In the genomic region with DNA sequence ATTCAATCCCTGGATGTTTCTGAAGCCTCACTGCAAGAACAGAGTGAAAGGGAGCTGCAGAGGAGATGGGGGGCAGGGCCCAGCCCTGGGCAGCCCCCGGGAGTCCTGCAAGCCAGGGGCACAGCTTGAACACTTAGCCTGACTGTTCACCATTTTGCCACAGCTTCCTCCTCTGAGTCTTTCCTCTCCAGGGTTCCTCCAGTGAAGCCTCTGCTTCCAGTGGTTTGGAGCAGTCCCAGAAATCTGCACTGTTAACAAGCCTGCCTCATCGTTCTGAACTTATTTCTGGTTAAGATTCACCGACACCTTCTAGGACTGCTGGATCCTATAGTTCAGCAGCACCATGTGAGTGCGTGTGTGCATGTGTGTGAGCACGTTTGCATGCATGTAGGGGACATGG, we compare ENCODE assay signal across 17 cellular contexts. TPM values are rescaled to one million over a fixed set of nuclear protein-coding genes. Genes with fewer than 3 reads are reported as not detected.
A peak's percentile ranks its signal among the peaks of the same experiment; 100 is the strongest.
DNase-seq lines count a peak whose midpoint lies in the region; ATAC-seq and TF ChIP-seq lines count a peak whose summit lies in the region.
"Had no signal": no experiment of that assay in that cellular context is flagged by ENCODE, and none has a peak within 500 bp of the region (broad histone marks: within the 10 kb centered on the region; RNA-seq: fewer than 3 reads in every experiment).

No MANE protein-coding gene starts in this region.

- no peak overlapping the region for H4K91ac ChIP-seq in mesenchymal stem cell (ENCODE audit: low read length)

- peak overlapping the region in 1 of 2 experiments; percentile 20 for H3K4ac ChIP-seq in mesenchymal stem cell (ENCODE audit: low read depth in 1 of 2, low read length in 2 of 2)

- no peaks in the 10 kb centered on the region for H3K79me1 ChIP-seq in mesenchymal stem cell (replicated peaks; ENCODE audit: low read length, poor library complexity, severe bottlenecking)

- no peak overlapping the region for H3K14ac ChIP-seq in mesenchymal stem cell (ENCODE audit: low read length in 2 of 2)

- H3K27ac ChIP-seq in GM23338 (ENCODE audit: low read depth) (no peak overlapping the region), mesenchymal stem cell (ENCODE audit: low read length, poor library complexity, severe bottlenecking) (no peak overlapping the region)
- H3K27ac ChIP-seq: heart right ventricle, ovary, upper lobe of left lung had no signal

- no peak for TF ChIP-seq CTCF in GM23338 (conservative IDR thresholded peaks at IDR 0.05; ENCODE audit: low read depth in 2 of 2)

- H3K4me2 ChIP-seq in GM23338 = no peak overlapping the region
- H3K4me2 ChIP-seq in mesenchymal stem cell (ENCODE audit: low read length, poor library complexity, severe bottlenecking) = no peak overlapping the region

- H2BK120ac ChIP-seq in mesenchymal stem cell (ENCODE audit: low read depth, low read length) = no peak overlapping the region

- H4K8ac ChIP-seq in mesenchymal stem cell (ENCODE audit: low read length) = no peak overlapping the region

- no peak overlapping the region for H3K4me3 Mint-ChIP-seq in GM23338
- H3K4me3 Mint-ChIP-seq: activated CD4-positive, alpha-beta memory T cell treated with anti-CD3 and anti-CD28 coated beads for 36 hours; activated naive CD8-positive, alpha-beta T cell treated with anti-CD3 and anti-CD28 coated beads, Interleukin-2, amount 50 U/mL, for 24 hours; activated T-cell treated with anti-CD3 and anti-CD28 coated beads, Interleukin-2, amount 50 U/mL, for 72 hours; stimulated activated effector memory CD8-positive, alpha-beta T cell treated with anti-CD3 and anti-CD28 coated beads, Interleukin-12 subunit alpha, Interleukin-12 subunit beta, amount 100 ng/mL, for 72 hours had no signal

- H3K23ac ChIP-seq in mesenchymal stem cell (ENCODE audit: low read length in 2 of 2) = no peak overlapping the region

- H3K36me3 ChIP-seq in GM23338 (ENCODE audit: insufficient read depth) (no peaks in the 10 kb centered on the region), mesenchymal stem cell (ENCODE audit: control insufficient read depth in 1 of 2, insufficient read depth in 2 of 2, low read depth in 1 of 2, low read length in 2 of 2) (no peaks in the 10 kb centered on the region)
- H3K36me3 ChIP-seq: heart right ventricle, ovary, upper lobe of left lung had no signal

- H3K9me3 ChIP-seq in mesenchymal stem cell (ENCODE audit: control insufficient read depth, low read length) = peaks cover 5% of the 10 kb centered on the region
- H3K9me3 ChIP-seq: ovary, upper lobe of left lung had no signal

- DNase-seq in AG08395 (ENCODE audit: low spot score) (peak; percentile 59), GM23338 (ENCODE audit: low spot score) (no peak), astrocyte of the hippocampus (ENCODE audit: low read depth, low spot score) (peak; percentile 57), mesenchymal stem cell (peak; percentile 37)
- DNase-seq: activated CD4-positive, alpha-beta memory T cell treated with anti-CD3 and anti-CD28 coated beads for 36 hours; activated naive CD8-positive, alpha-beta T cell treated with anti-CD3 and anti-CD28 coated beads, Interleukin-2, amount 50 U/mL, for 24 hours; activated T-cell treated with anti-CD3 and anti-CD28 coated beads, Interleukin-2, amount 50 U/mL, for 72 hours; heart right ventricle; kidney glomerular epithelial cell; NCI-H1436; ovary; upper lobe of left lung had no signal

- no peaks in the 10 kb centered on the region for H3K9me3 Mint-ChIP-seq in GM23338
- H3K9me3 Mint-ChIP-seq: activated CD4-positive, alpha-beta memory T cell treated with anti-CD3 and anti-CD28 coated beads for 36 hours; activated naive CD8-positive, alpha-beta T cell treated with anti-CD3 and anti-CD28 coated beads, Interleukin-2, amount 50 U/mL, for 24 hours; activated T-cell treated with anti-CD3 and anti-CD28 coated beads, Interleukin-2, amount 50 U/mL, for 72 hours; stimulated activated effector memory CD8-positive, alpha-beta T cell treated with anti-CD3 and anti-CD28 coated beads, Interleukin-12 subunit alpha, Interleukin-12 subunit beta, amount 100 ng/mL, for 72 hours had no signal

- no peak overlapping the region for H2BK12ac ChIP-seq in mesenchymal stem cell (ENCODE audit: low read length in 2 of 2)

- H3K4me3 ChIP-seq in GM23338 = no peak overlapping the region
- H3K4me3 ChIP-seq in mesenchymal stem cell (ENCODE audit: insufficient read depth in 1 of 2, low read depth in 1 of 2, low read length in 2 of 2) = no peak overlapping the region
- H3K4me3 ChIP-seq: heart right ventricle, ovary, upper lobe of left lung had no signal

- H3K27me3 ChIP-seq in GM23338 (ENCODE audit: insufficient read depth) (no peaks in the 10 kb centered on the region), mesenchymal stem cell (ENCODE audit: control insufficient read depth in 1 of 2, insufficient read depth in 1 of 2, low read length in 2 of 2) (no peaks in the 10 kb centered on the region)
- H3K27me3 ChIP-seq: ovary, upper lobe of left lung had no signal

- no peak overlapping the region for H2BK5ac ChIP-seq in mesenchymal stem cell (ENCODE audit: low read depth, low read length, poor library complexity, severe bottlenecking)

- H3K27me3 Mint-ChIP-seq in GM23338 (ENCODE audit: insufficient read depth, low read depth, poor library complexity) = peaks cover 10% of the 10 kb centered on the region

- peak overlapping the region; percentile 66 for H3K27ac Mint-ChIP-seq in GM23338
- H3K27ac Mint-ChIP-seq: activated CD4-positive, alpha-beta memory T cell treated with anti-CD3 and anti-CD28 coated beads for 36 hours; activated naive CD8-positive, alpha-beta T cell treated with anti-CD3 and anti-CD28 coated beads, Interleukin-2, amount 50 U/mL, for 24 hours; activated T-cell treated with anti-CD3 and anti-CD28 coated beads, Interleukin-2, amount 50 U/mL, for 72 hours; stimulated activated effector memory CD8-positive, alpha-beta T cell treated with anti-CD3 and anti-CD28 coated beads, Interleukin-12 subunit alpha, Interleukin-12 subunit beta, amount 100 ng/mL, for 72 hours had no signal

- H2AFZ ChIP-seq in GM23338 (no peak overlapping the region), mesenchymal stem cell (ENCODE audit: low read depth, low read length) (peak overlapping the region; percentile 19)

- no peaks in the 10 kb centered on the region for H3K4me1 ChIP-seq in GM23338 (ENCODE audit: insufficient read depth)
- H3K4me1 ChIP-seq in mesenchymal stem cell (ENCODE audit: control insufficient read depth, insufficient read depth, low read depth, low read length) = peaks cover 34% of the 10 kb centered on the region

- WGBS in mesenchymal stem cell = 81% methylated on average over 5 of the region's 5 CpGs

- no peak overlapping the region for H3K9ac ChIP-seq in mesenchymal stem cell (ENCODE audit: low read length)

- no peaks in the 10 kb centered on the region for H3F3A ChIP-seq in GM23338 (replicated peaks; ENCODE audit: low read depth)

- H3K4me1 Mint-ChIP-seq in GM23338 = peaks cover 13% of the 10 kb centered on the region

- no peak overlapping the region for H3K18ac ChIP-seq in mesenchymal stem cell (ENCODE audit: low read depth in 1 of 2, low read length in 2 of 2)

- no peak overlapping the region for H2BK15ac ChIP-seq in mesenchymal stem cell (ENCODE audit: low read depth, poor library complexity, severe bottlenecking)

- H3K79me2 ChIP-seq in GM23338 (replicated peaks; ENCODE audit: insufficient read depth) = no peaks in the 10 kb centered on the region

- no peak overlapping the region for H2AK5ac ChIP-seq in mesenchymal stem cell (ENCODE audit: low read length, severe bottlenecking)

- ATAC-seq in GM23338 (no peak), HG03159 (IDR thresholded peaks at IDR 0.05; ENCODE audit: unreplicated experiment) (no peak), GM21576 (IDR thresholded peaks at IDR 0.05; ENCODE audit: unreplicated experiment) (no peak), HG02763 (IDR thresholded peaks at IDR 0.05; ENCODE audit: unreplicated experiment) (no peak), HG03571 (IDR thresholded peaks at IDR 0.05; ENCODE audit: unreplicated experiment) (no peak)
- ATAC-seq: activated naive CD8-positive, alpha-beta T cell treated with anti-CD3 and anti-CD28 coated beads, Interleukin-2, amount 50 U/mL, for 24 hours; activated T-cell treated with anti-CD3 and anti-CD28 coated beads, Interleukin-2, amount 50 U/mL, for 72 hours; stimulated activated effector memory CD8-positive, alpha-beta T cell treated with anti-CD3 and anti-CD28 coated beads, Interleukin-12 subunit alpha, Interleukin-12 subunit beta, amount 100 ng/mL, for 72 hours had no signal

- no peaks in the 10 kb centered on the region for H3K36me3 Mint-ChIP-seq in GM23338 (ENCODE audit: low read depth)
- H3K36me3 Mint-ChIP-seq: activated CD4-positive, alpha-beta memory T cell treated with anti-CD3 and anti-CD28 coated beads for 36 hours; stimulated activated effector memory CD8-positive, alpha-beta T cell treated with anti-CD3 and anti-CD28 coated beads, Interleukin-12 subunit alpha, Interleukin-12 subunit beta, amount 100 ng/mL, for 72 hours had no signal

- H3K9me2 ChIP-seq in GM23338 (ENCODE audit: insufficient read depth) = no peaks in the 10 kb centered on the region

- H4K20me1 ChIP-seq in GM23338 (replicated peaks; ENCODE audit: insufficient read depth) = no peaks in the 10 kb centered on the region

TF ChIP-seq in GM23338, 12 proteins besides CTCF, POLR2A, EP300 and RAD21 (continues in another document):
- TF ChIP-seq STAT1 (IDR thresholded peaks at IDR 0.05; ENCODE audit: unreplicated experiment) = no peak
- no peak for TF ChIP-seq EZH2phosphoT487 (IDR thresholded peaks at IDR 0.05; ENCODE audit: unreplicated experiment)
- TF ChIP-seq CREB1 (CRISPR knock-in tag; IDR thresholded peaks at IDR 0.05; ENCODE audit: low read depth) = no peak
- TF ChIP-seq ZNF114 (CRISPR knock-in tag; IDR thresholded peaks at IDR 0.05) = no peak
- no peak for TF ChIP-seq POLR2AphosphoS5 (IDR thresholded peaks at IDR 0.05; ENCODE audit: low read depth)
- TF ChIP-seq ETS1 (IDR thresholded peaks at IDR 0.05) = no peak
- TF ChIP-seq ZNF331 (CRISPR knock-in tag; IDR thresholded peaks at IDR 0.05; ENCODE audit: low read depth) = no peak

RNA-seq across cellular contexts. Expression of gene CEBPB, which starts 24.5 kb away (rescaled TPM):
- 20.5 and 25.4 TPM in 2 replicates for total RNA-seq in GM23338 (2014; rRNA removed; shearing (Covaris generic))
- 20.6 and 23.7 TPM in 2 replicates for polyA plus RNA-seq in GM23338 (2016; fragmentation: Nextera tagmentation; extraction: Ambion mirVana)
- 130 TPM for polyA plus RNA-seq in mesenchymal stem cell (2013, experiment 1 of 2)
- 131 TPM for polyA plus RNA-seq in mesenchymal stem cell (2013, experiment 2 of 2)
